ENCODE assay signal across 16 cellular contexts in the genomic region with DNA sequence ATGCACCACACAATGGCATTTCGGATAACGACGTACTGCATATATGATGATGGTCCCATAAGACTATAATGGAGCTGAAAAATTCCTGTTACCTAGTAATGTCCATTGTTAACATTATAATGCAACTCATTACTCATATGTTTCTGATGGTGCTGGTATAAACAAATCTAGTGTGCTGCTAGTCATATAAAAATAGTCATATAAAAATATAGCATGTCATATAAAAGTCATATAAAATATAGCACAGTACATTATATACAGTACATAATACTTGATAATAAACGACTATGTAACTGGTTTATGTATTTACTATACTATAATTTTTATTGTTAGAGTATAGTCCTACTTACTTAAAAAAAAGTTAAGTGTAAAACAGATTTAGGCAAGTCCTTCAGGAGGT. TPM values are rescaled to one million over a fixed set of nuclear protein-coding genes. Genes with fewer than 3 reads are reported as not detected.
A peak's percentile ranks its signal among the peaks of the same experiment; 100 is the strongest.
DNase-seq lines count a peak whose midpoint lies in the region; ATAC-seq, FAIRE-seq and TF ChIP-seq lines count a peak whose summit lies in the region.
"Had no signal": no experiment of that assay in that cellular context is flagged by ENCODE, and none has a peak within 500 bp of the region (broad histone marks: within the 10 kb centered on the region; RNA-seq: fewer than 3 reads in every experiment).

No MANE protein-coding gene starts in this region.

- no peak for ATAC-seq in HepG2

- H3K27me3 ChIP-seq in liver (ENCODE audit: control insufficient read depth in 4 of 4, insufficient read depth in 4 of 4, low read length in 3 of 4) (no peaks in the 10 kb centered on the region), HepG2 (ENCODE audit: control insufficient read depth in 1 of 2, insufficient read depth in 2 of 2, low read length in 2 of 2) (no peaks in the 10 kb centered on the region), small intestine (ENCODE audit: control insufficient read depth in 2 of 2, insufficient read depth in 2 of 2, low read length in 2 of 2) (no peaks in the 10 kb centered on the region), Caco-2 (replicated peaks; ENCODE audit: control insufficient read depth, insufficient read depth, low read length) (no peaks in the 10 kb centered on the region)
- H3K27me3 ChIP-seq: BLaER1 had no signal

- H3K27me3 Mint-ChIP-seq in Caco-2 (ENCODE audit: insufficient read depth, unreplicated experiment): no peaks in the 10 kb centered on the region
- H3K27me3 Mint-ChIP-seq: CD4-positive, alpha-beta memory T cell had no signal

- H3K27ac Mint-ChIP-seq in Caco-2 (ENCODE audit: unreplicated experiment): no peak overlapping the region
- H3K27ac Mint-ChIP-seq: CD14-positive monocyte; CD4-positive, alpha-beta memory T cell; H9 had no signal

- H3K27ac ChIP-seq in liver (ENCODE audit: low read depth in 1 of 2, low read length in 2 of 2) (peak overlapping the region; percentile 35 to 64), HepG2 (ENCODE audit: extremely low read length, insufficient read depth, low read length) (no peak overlapping the region), small intestine (ENCODE audit: low read depth in 1 of 2, low read length in 1 of 2) (no peak overlapping the region)
- H3K27ac ChIP-seq: 22Rv1, BLaER1 had no signal

- DNase-seq in HepG2 (ENCODE audit: low spot score): no peak
- no peak for DNase-seq in frontal cortex (ENCODE audit: low spot score in 2 of 2)
- DNase-seq in small intestine: no peak
- no peak for DNase-seq in NCI-H128 (lab: John Stamatoyannopoulos, UW; ENCODE audit: unreplicated experiment)
- no peak for DNase-seq in Caco-2
- no peak for DNase-seq in GM20000 (ENCODE audit: low spot score)
- DNase-seq: Calu3; CD4-positive, alpha-beta memory T cell; DMS79 treated with DMSO at 0.1 percent for 48 hours; GF-D8; H9 had no signal

- H3K4me1 Mint-ChIP-seq in Caco-2 (ENCODE audit: low read depth, unreplicated experiment): no peaks in the 10 kb centered on the region
- H3K4me1 Mint-ChIP-seq: CD14-positive monocyte, H9 had no signal

- no peak overlapping the region for H2AFZ ChIP-seq in HepG2 (ENCODE audit: low read length)

- H3K4me1 ChIP-seq in liver (ENCODE audit: control insufficient read depth in 4 of 4, insufficient read depth in 4 of 4, low read length in 3 of 4) (peaks cover 3 to 6% (median 3%) of the 10 kb centered on the region in 4 donors), HepG2 (ENCODE audit: insufficient read depth, low read length) (no peaks in the 10 kb centered on the region), small intestine (ENCODE audit: control insufficient read depth in 2 of 2, insufficient read depth in 1 of 2, low read depth in 1 of 2, low read length in 1 of 2) (no peaks in the 10 kb centered on the region), Caco-2 (no peaks in the 10 kb centered on the region)
- H3K4me1 ChIP-seq: BLaER1 had no signal

- H3K36me3 Mint-ChIP-seq in Caco-2 (ENCODE audit: insufficient read depth, unreplicated experiment): peaks cover 13% of the 10 kb centered on the region

- no peaks in the 10 kb centered on the region for H4K20me1 ChIP-seq in HepG2 (ENCODE audit: insufficient read depth, low read length)
- H4K20me1 ChIP-seq: BLaER1 had no signal

- WGBS in liver: 86% methylated on average over 4 of the region's 4 CpGs
- 85% methylated on average over 4 of the region's 4 CpGs for WGBS in HepG2 (ENCODE audit: low lambda C conversion rate)
- 79 to 87% (median 83%) methylated on average over 4 of the region's 4 CpGs for WGBS in small intestine, 3 donors

- no peak for TF ChIP-seq POLR2A in HepG2 (IDR thresholded peaks at IDR 0.05; ENCODE audit: insufficient read depth in 1 of 2, low read depth in 2 of 2, low read length in 2 of 2)

- POLR2A ChIA-PET in HepG2 (lab: Yijun Ruan, JAX): no interaction called here
- POLR2A ChIA-PET in Caco-2 (lab: Charles Lee): interaction anchor here (0.6 kb wide), 1 partner anchor 101 kb away, joined by 3 read pairs; no protein-coding TSS in a partner anchor

- no peaks in the 10 kb centered on the region for H3K9me3 ChIP-seq in liver (ENCODE audit: control insufficient read depth in 4 of 4, low read length in 3 of 4)
- no peaks in the 10 kb centered on the region for H3K9me3 ChIP-seq in HepG2 (ENCODE audit: low read length)
- H3K9me3 ChIP-seq in small intestine (ENCODE audit: control insufficient read depth, low read depth): no peaks in the 10 kb centered on the region
- no peaks in the 10 kb centered on the region for H3K9me3 ChIP-seq in Caco-2
- H3K9me3 ChIP-seq: BLaER1 had no signal

- intact Hi-C loops in HepG2 (cut with micrococcal nuclease; ENCODE audit: unreplicated experiment): no loop called here
- intact Hi-C loops in Caco-2 (cut with micrococcal nuclease; ENCODE audit: unreplicated experiment): no loop called here

- H3K36me3 ChIP-seq in liver (ENCODE audit: control insufficient read depth in 4 of 4, insufficient read depth in 3 of 4, low read depth in 1 of 4, low read length in 3 of 4) (no peaks in the 10 kb centered on the region), HepG2 (replicated peaks in 1 of 2; ENCODE audit: control insufficient read depth in 1 of 2, insufficient read depth in 2 of 2, low read length in 2 of 2) (peaks cover 3 to 15% of the 10 kb centered on the region in 2 experiments; a peak in 2 of 5 replicates), small intestine (ENCODE audit: control insufficient read depth in 2 of 2, insufficient read depth in 2 of 2, low read length in 2 of 2) (no peaks in the 10 kb centered on the region), Caco-2 (ENCODE audit: control insufficient read depth, insufficient read depth, low read length) (no peaks in the 10 kb centered on the region)
- H3K36me3 ChIP-seq: BLaER1 had no signal

- TF ChIP-seq RAD21 in liver (IDR thresholded peaks at IDR 0.05) (no peak), HepG2 (CRISPR knock-in tag; IDR thresholded peaks at IDR 0.05) (no peak)

- no peak overlapping the region for H3K4me2 ChIP-seq in HepG2 (ENCODE audit: low read depth, low read length)
- H3K4me2 ChIP-seq: BLaER1 had no signal

- H3K79me2 ChIP-seq in HepG2 (ENCODE audit: insufficient read depth, low read length): peaks cover 23% of the 10 kb centered on the region

- in situ Hi-C loops in HepG2 (cut with HindIII; ENCODE audit: extremely low pct_ligation_motif_present, low pct_unique_long_range_greater_than_20kb): no loop called here

- H3K4me3 ChIP-seq in liver (ENCODE audit: low read depth in 1 of 3, low read length in 3 of 3) (no peak overlapping the region), HepG2 (replicated peaks in 1 of 3; ENCODE audit: insufficient read depth in 1 of 3, low read depth in 2 of 3, low read length in 3 of 3) (no peak overlapping the region), small intestine (ENCODE audit: low read depth in 1 of 2, low read length in 2 of 2) (no peak overlapping the region), Caco-2 (ENCODE audit: low read depth, low read length) (no peak overlapping the region)
- H3K4me3 ChIP-seq: BLaER1 had no signal

- TF ChIP-seq CTCF in liver (IDR thresholded peaks at IDR 0.05; ENCODE audit: low read depth, low read length, missing input control): no peak
- TF ChIP-seq CTCF in HepG2 (CRISPR knock-in tag; IDR thresholded peaks at IDR 0.05): no peak
- TF ChIP-seq CTCF in Caco-2 (IDR thresholded peaks at IDR 0.05; ENCODE audit: insufficient read depth in 1 of 2, low read depth in 1 of 2, low read length in 1 of 2, severe bottlenecking in 1 of 2, unreplicated experiment in 1 of 2): no peak
- no peak for TF ChIP-seq CTCF in GM20000 (IDR thresholded peaks at IDR 0.05; ENCODE audit: extremely low read depth, missing control alignments)

- no peak overlapping the region for H3K4me3 Mint-ChIP-seq in Caco-2 (ENCODE audit: unreplicated experiment)
- H3K4me3 Mint-ChIP-seq: CD14-positive monocyte; CD4-positive, alpha-beta memory T cell; H9 had no signal

- FAIRE-seq in HepG2 (lab: Jason Lieb, UNC) (no peak), frontal cortex (lab: Jason Lieb, UNC) (peak; percentile 30), small intestine (lab: Jason Lieb, UNC) (peak; percentile 26)
- FAIRE-seq: H1 had no signal

- CTCF ChIA-PET in HepG2 (lab: Yijun Ruan, JAX; ENCODE audit: low intra/inter-chr PET ratio, low total read pairs) (no interaction called here), Caco-2 (lab: Charles Lee) (no interaction called here)

- H3K9ac ChIP-seq in liver (ENCODE audit: low read depth in 1 of 2, low read length in 2 of 2): no peak overlapping the region
- no peak overlapping the region for H3K9ac ChIP-seq in HepG2 (ENCODE audit: insufficient read depth, low read depth, low read length)
- H3K9ac ChIP-seq: BLaER1 had no signal

- TF ChIP-seq EP300 in HepG2 (IDR thresholded peaks at IDR 0.05; ENCODE audit: low read depth in 2 of 2, low read length in 2 of 2) (no peak), HepG2 (CRISPR knock-in tag; IDR thresholded peaks at IDR 0.05; ENCODE audit: borderline replicate concordance) (no peak)

- BruUV-seq in HepG2 (replicated peaks; lab: Mats Ljungman, UMichigan) (no TSS peak), Caco-2 (replicated peaks; lab: Mats Ljungman, UMichigan) (no TSS peak)

- no peaks in the 10 kb centered on the region for H3K9me3 Mint-ChIP-seq in Caco-2 (ENCODE audit: unreplicated experiment)
- H3K9me3 Mint-ChIP-seq: CD14-positive monocyte; CD4-positive, alpha-beta memory T cell; H9 had no signal

RNA-seq across cellular contexts. Expression of gene HACD2, which starts 50.6 kb away (rescaled TPM):
- total RNA-seq in liver (10 to 100 TPM; 34.7 to 45.2 TPM), HepG2 (2016; rRNA removed; fragmentation: Illumina TruSeq; extraction: Trizol) (36.0 and 47.0 TPM in 2 replicates), frontal cortex (59.9 TPM), Caco-2 (2022) (84.7 and 92.5 TPM in 2 replicates)
- polyA plus RNA-seq in liver (10 to 100 TPM; 14.8 to 15.7 TPM), HepG2 (2011; rRNA removed) (40.3 and 50.4 TPM in 2 replicates), small intestine (10 to 100 TPM; 15.1 to 24.3 (median 21.0) TPM)
- total RNA-seq in HepG2 (2016; cell fraction: cytosol; rRNA removed; fragmentation: Illumina TruSeq; extraction: Trizol; ENCODE audit: low read depth): 4.5 and 4.6 TPM in 2 replicates
- total RNA-seq in HepG2 (2016; cell fraction: insoluble cytoplasmic fraction; rRNA removed; fragmentation: Illumina TruSeq; extraction: Trizol): 37.8 and 46.8 TPM in 2 replicates
- 18.0 and 20.6 TPM in 2 replicates for total RNA-seq in HepG2 (2016; cell fraction: membrane; rRNA removed; fragmentation: Illumina TruSeq; extraction: Trizol)
- total RNA-seq in HepG2 (2016; cell fraction: nucleus; rRNA removed; fragmentation: Illumina TruSeq; extraction: Trizol): 59.2 and 72.7 TPM in 2 replicates
- 21.2 and 36.3 TPM in 2 replicates for polyA plus RNA-seq in HepG2 (2011; cell fraction: cytosol; rRNA removed)
- 10.3 and 13.9 TPM in 2 replicates for polyA plus RNA-seq in HepG2 (2011; cell fraction: nucleus; rRNA removed)
- polyA plus RNA-seq in HepG2 (2012): 27.7 and 29.5 TPM in 2 replicates
- polyA plus RNA-seq in HepG2 (2016; cell fraction: cytosol; fragmentation: Illumina TruSeq; extraction: Trizol; ENCODE audit: low read depth): 2.4 and 2.8 TPM in 2 replicates
- polyA plus RNA-seq in HepG2 (2016; cell fraction: insoluble cytoplasmic fraction; fragmentation: Illumina TruSeq; extraction: Trizol; ENCODE audit: low read depth): 37.0 and 37.7 TPM in 2 replicates
- polyA plus RNA-seq in HepG2 (2016; cell fraction: membrane; fragmentation: Illumina TruSeq; extraction: Trizol; ENCODE audit: low read depth): 8.1 and 8.5 TPM in 2 replicates
- polyA plus RNA-seq in HepG2 (2016; cell fraction: nucleus; fragmentation: Illumina TruSeq; extraction: Trizol; ENCODE audit: insufficient read depth, low read depth): 89.7 and 91.1 TPM in 2 replicates
- polyA minus RNA-seq in HepG2 (2011; rRNA and poly(A)+ RNA removed; ENCODE audit: low replicate concordance): 77.4 and 153 TPM in 2 replicates
- 34.3 and 34.9 TPM in 2 replicates for polyA minus RNA-seq in HepG2 (2011; cell fraction: cytosol; rRNA and poly(A)+ RNA removed)
- polyA minus RNA-seq in HepG2 (2011; cell fraction: nucleus; rRNA and poly(A)+ RNA removed): 29.0 and 33.9 TPM in 2 replicates

Comparison
In these comparisons a context has a peak if more than half of its experiments do, and no peak if none do; other contexts are left out.
1. H3K27ac ChIP-seq: peak in liver (2 of 2); none in HepG2 (single experiment) and small intestine (0 of 2).